Comparison of ENCODE assay signal across 18 cellular contexts in the genomic region with DNA sequence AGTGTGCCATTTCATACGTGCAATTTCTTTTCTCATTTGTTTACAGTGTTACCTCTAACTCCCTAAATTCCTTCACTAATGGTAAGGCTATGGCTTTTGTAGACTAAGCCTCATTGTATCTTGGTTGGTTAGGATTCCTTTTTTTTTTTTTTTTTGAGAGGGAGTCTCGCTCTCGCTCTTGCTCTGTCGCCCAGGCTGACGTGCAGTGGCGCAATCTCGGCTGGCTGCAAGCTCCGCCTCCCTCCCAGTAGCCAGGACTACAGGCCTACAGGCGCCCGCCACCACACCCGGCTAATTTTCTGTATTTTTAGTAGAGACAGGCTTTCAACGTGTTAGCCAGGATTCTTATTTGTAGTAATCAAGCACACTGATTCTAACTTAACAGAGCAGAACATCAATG. TPM values are rescaled to one million over a fixed set of nuclear protein-coding genes. Genes with fewer than 3 reads are reported as not detected.
A peak's percentile ranks its signal among the peaks of the same experiment; 100 is the strongest.
DNase-seq lines count a peak whose midpoint lies in the region; ATAC-seq lines count a peak whose summit lies in the region.
"Had no signal": no experiment of that assay in that cellular context is flagged by ENCODE, and none has a peak within 500 bp of the region (broad histone marks: within the 10 kb centered on the region; RNA-seq: fewer than 3 reads in every experiment).

No MANE protein-coding gene starts in this region.

- H3K36me3 Mint-ChIP-seq in activated T-helper 17 cell treated with anti-CD3 and anti-CD28 coated beads, Interleukin-2, amount 50 U/mL, for 72 hours (ENCODE audit: low read depth): no peaks in the 10 kb centered on the region
- peaks cover 0 to 3% (median 0%) of the 10 kb centered on the region in 3 donors for H3K36me3 Mint-ChIP-seq in naive thymus-derived CD8-positive, alpha-beta T cell

- no peaks in the 10 kb centered on the region for H3K27me3 ChIP-seq in right cardiac atrium (ENCODE audit: control insufficient read depth, insufficient read depth)
- H3K27me3 ChIP-seq: BLaER1 had no signal

- no peaks in the 10 kb centered on the region for H3K9me3 Mint-ChIP-seq in activated T-helper 17 cell treated with anti-CD3 and anti-CD28 coated beads, Interleukin-2, amount 50 U/mL, for 72 hours
- no peaks in the 10 kb centered on the region for H3K9me3 Mint-ChIP-seq in naive thymus-derived CD8-positive, alpha-beta T cell
- H3K9me3 Mint-ChIP-seq: CD8-positive, alpha-beta memory T cell had no signal

- H3K27ac ChIP-seq in right cardiac atrium (ENCODE audit: low read length): no peak overlapping the region
- H3K27ac ChIP-seq: 22Rv1, A549, BLaER1, HL-60 had no signal

- H3K9me3 ChIP-seq in right cardiac atrium (ENCODE audit: control insufficient read depth, low read length): no peaks in the 10 kb centered on the region
- H3K9me3 ChIP-seq: A549, BLaER1 had no signal

- intact Hi-C loops in Right ventricle myocardium superior (cut with DNase I): no loop called here
- intact Hi-C loops in right cardiac atrium (cut with DNase I): no loop called here

- WGBS in right cardiac atrium: 96% methylated on average over 12 of the region's 12 CpGs

- no peak overlapping the region for H3K4me3 ChIP-seq in right cardiac atrium (ENCODE audit: low read length)
- H3K4me3 ChIP-seq: A549, BLaER1, K562 had no signal

- POLR2A ChIA-PET in naive thymus-derived CD8-positive, alpha-beta T cell (lab: Charles Lee): interaction anchor here (0.6 kb wide), 1 partner anchor 91 kb away, joined by 3 read pairs; no protein-coding TSS in a partner anchor

- H3K27ac Mint-ChIP-seq in activated T-helper 17 cell treated with anti-CD3 and anti-CD28 coated beads, Interleukin-2, amount 50 U/mL, for 72 hours: peak overlapping the region; percentile 65
- peak overlapping the region in 7 of 10 donors; percentile 43 to 92 (median 68) for H3K27ac Mint-ChIP-seq in naive thymus-derived CD8-positive, alpha-beta T cell

- ATAC-seq in Right ventricle myocardium superior (ENCODE audit: poor library complexity): no peak
- no peak for ATAC-seq in right cardiac atrium
- no peak for ATAC-seq in activated T-helper 17 cell treated with anti-CD3 and anti-CD28 coated beads, Interleukin-2, amount 50 U/mL, for 72 hours (replicated peaks)
- ATAC-seq in naive thymus-derived CD8-positive, alpha-beta T cell: no peak
- ATAC-seq in HG03565 (IDR thresholded peaks at IDR 0.05; ENCODE audit: unreplicated experiment): no peak
- ATAC-seq: A549, K562 had no signal

- H3K27me3 Mint-ChIP-seq in activated T-helper 17 cell treated with anti-CD3 and anti-CD28 coated beads, Interleukin-2, amount 50 U/mL, for 72 hours: no peaks in the 10 kb centered on the region
- H3K27me3 Mint-ChIP-seq in naive thymus-derived CD8-positive, alpha-beta T cell: no peaks in the 10 kb centered on the region

- H3K4me3 Mint-ChIP-seq in activated T-helper 17 cell treated with anti-CD3 and anti-CD28 coated beads, Interleukin-2, amount 50 U/mL, for 72 hours: no peak overlapping the region
- H3K4me3 Mint-ChIP-seq in naive thymus-derived CD8-positive, alpha-beta T cell: peak overlapping the region in 1 of 10 donors; percentile 14
- H3K4me3 Mint-ChIP-seq: CD14-positive monocyte; CD8-positive, alpha-beta memory T cell had no signal

- H3K4me1 ChIP-seq in right cardiac atrium (ENCODE audit: control insufficient read depth, insufficient read depth, low read length): peaks cover 3% of the 10 kb centered on the region
- H3K4me1 ChIP-seq: A549 had no signal

- H3K4me1 Mint-ChIP-seq in activated T-helper 17 cell treated with anti-CD3 and anti-CD28 coated beads, Interleukin-2, amount 50 U/mL, for 72 hours: peaks cover 31% of the 10 kb centered on the region
- H3K4me1 Mint-ChIP-seq in naive thymus-derived CD8-positive, alpha-beta T cell: peaks cover 22 to 76% (median 54%) of the 10 kb centered on the region in 4 donors
- H3K4me1 Mint-ChIP-seq: CD14-positive monocyte had no signal

- peak; percentile 39 for DNase-seq in Right ventricle myocardium superior
- DNase-seq in right cardiac atrium: no peak
- DNase-seq in naive thymus-derived CD8-positive, alpha-beta T cell: no peak
- no peak for DNase-seq in stimulated activated CD4-positive, alpha-beta T cell treated with anti-CD3 and anti-CD28 coated beads, Interleukin-4, amount 100 ng/mL, for 24 hours
- no peak for DNase-seq in effector CD4-positive, alpha-beta T cell
- DNase-seq: CD8-positive, alpha-beta memory T cell; COR-L47; GDM1; HCEC 1CT; IMR-90 had no signal

RNA-seq across cellular contexts. Expression of a gene that starts 57.7 kb away (rescaled TPM):
- 1.1 TPM for total RNA-seq in Right ventricle myocardium superior
- total RNA-seq in right cardiac atrium: 1 to 10 TPM; 1.6 to 4.5 (median 2.9) TPM
- polyA plus RNA-seq in right cardiac atrium: 1.7 TPM
- total RNA-seq in activated T-helper 17 cell treated with anti-CD3 and anti-CD28 coated beads, Interleukin-2, amount 50 U/mL, for 72 hours: 1 to 10 TPM; 6.7 to 9.3 TPM
- 10 to 100 TPM; 13.2 to 13.7 TPM for total RNA-seq in naive thymus-derived CD8-positive, alpha-beta T cell
- polyA plus RNA-seq in naive thymus-derived CD8-positive, alpha-beta T cell: 10 to 100 TPM in 2 of 3 donors, 1 to 10 TPM in 1; 9.9 to 10.9 (median 10.6) TPM
